9 cellular contexts compared by ENCODE assay signal in genomic region chr18:35071819-35072247, GRCh38. TPM values are rescaled to one million over a fixed set of nuclear protein-coding genes. Genes with fewer than 3 reads are reported as not detected.
A peak's percentile ranks its signal among the peaks of the same experiment; 100 is the strongest.
DNase-seq lines count a peak whose midpoint lies in the region; ATAC-seq and TF ChIP-seq lines count a peak whose summit lies in the region.
"Had no signal": no experiment of that assay in that cellular context is flagged by ENCODE, and none has a peak within 500 bp of the region (broad histone marks: within the 10 kb centered on the region; RNA-seq: fewer than 3 reads in every experiment).

No MANE protein-coding gene starts in this region.

- H3K9me3 ChIP-seq in left ventricle myocardium inferior (replicated peaks) (no peaks in the 10 kb centered on the region), A673 (ENCODE audit: low read depth, low read length, poor library complexity, severe bottlenecking) (no peaks in the 10 kb centered on the region)
- H3K9me3 ChIP-seq: SJSA1 had no signal

- ATAC-seq in GM21447 (IDR thresholded peaks at IDR 0.05; ENCODE audit: unreplicated experiment) (peak; percentile 69), HG03520 (IDR thresholded peaks at IDR 0.05; ENCODE audit: unreplicated experiment) (peak; percentile 82)

- POLR2A ChIA-PET in A673 (lab: Charles Lee; ENCODE audit: low non-redundant PET), result no interaction called here

- DNase-seq in GM10266 (ENCODE audit: extremely low spot score) (peak; percentile 20), left ventricle myocardium inferior (no peak), NCI-H748 treated with DMSO at 0.1 percent for 48 hours (lab: John Stamatoyannopoulos, UW) (no peak), A673 (ENCODE audit: low spot score) (no peak), NCI-H1930 (lab: John Stamatoyannopoulos, UW) (no peak)
- DNase-seq in stimulated activated CD4-positive, alpha-beta T cell treated with anti-CD3 and anti-CD28 coated beads, Interleukin-12 subunit alpha, Interleukin-12 subunit beta, amount 100 ng/mL, for 4 hours, result no peak

- H3K4me1 ChIP-seq in left ventricle myocardium inferior (peaks cover 93% of the 10 kb centered on the region), A673 (ENCODE audit: insufficient read depth, low read length, poor library complexity, severe bottlenecking) (no peaks in the 10 kb centered on the region)

- no peak for TF ChIP-seq CTCF in GM10266 (IDR thresholded peaks at IDR 0.05; ENCODE audit: control insufficient read depth, insufficient read depth, low read depth, missing control alignments)
- no peak for TF ChIP-seq CTCF in left ventricle myocardium inferior (IDR thresholded peaks at IDR 0.05; ENCODE audit: borderline replicate concordance)
- no peak for TF ChIP-seq CTCF in A673 (conservative IDR thresholded peaks at IDR 0.05; ENCODE audit: low read depth, low read length)

- H3K4me3 ChIP-seq in left ventricle myocardium inferior (no peak overlapping the region), A673 (ENCODE audit: low read depth, low read length, poor library complexity, severe bottlenecking) (no peak overlapping the region)
- H3K4me3 ChIP-seq: SJSA1 had no signal

- intact Hi-C loops in left ventricle myocardium inferior (cut with micrococcal nuclease), result no loop called here
- intact Hi-C loops in A673 (cut with micrococcal nuclease; ENCODE audit: unreplicated experiment), result no loop called here

- CTCF ChIA-PET in A673 (lab: Charles Lee), result no interaction called here

- H3K36me3 ChIP-seq in left ventricle myocardium inferior (peaks cover 16% of the 10 kb centered on the region), A673 (ENCODE audit: insufficient read depth, low read length, poor library complexity, severe bottlenecking) (no peaks in the 10 kb centered on the region)
- H3K36me3 ChIP-seq: SJSA1 had no signal

- H3K27ac ChIP-seq in left ventricle myocardium inferior (replicated peaks), result peak overlapping the region; percentile 84
- no peak overlapping the region for H3K27ac ChIP-seq in A673 (ENCODE audit: low read depth, low read length, poor library complexity, severe bottlenecking)
- H3K27ac ChIP-seq: SJSA1 had no signal

- H3K27me3 ChIP-seq in left ventricle myocardium inferior (ENCODE audit: low read depth) (no peaks in the 10 kb centered on the region), A673 (replicated peaks; ENCODE audit: insufficient read depth, low read depth, low read length, poor library complexity) (no peaks in the 10 kb centered on the region)
- H3K27me3 ChIP-seq: SJSA1 had no signal

- no TSS peak for BruUV-seq in A673 (replicated peaks; lab: Mats Ljungman, UMichigan)

RNA-seq across cellular contexts. Expression of gene MAPRE2, which starts 30.6 kb away (rescaled TPM):
- total RNA-seq in left ventricle myocardium inferior (120 TPM), A673 (2021) (14.7 and 16.4 TPM in 2 replicates)
